Comparison of ENCODE assay signal across 8 cellular contexts in the genomic region with DNA sequence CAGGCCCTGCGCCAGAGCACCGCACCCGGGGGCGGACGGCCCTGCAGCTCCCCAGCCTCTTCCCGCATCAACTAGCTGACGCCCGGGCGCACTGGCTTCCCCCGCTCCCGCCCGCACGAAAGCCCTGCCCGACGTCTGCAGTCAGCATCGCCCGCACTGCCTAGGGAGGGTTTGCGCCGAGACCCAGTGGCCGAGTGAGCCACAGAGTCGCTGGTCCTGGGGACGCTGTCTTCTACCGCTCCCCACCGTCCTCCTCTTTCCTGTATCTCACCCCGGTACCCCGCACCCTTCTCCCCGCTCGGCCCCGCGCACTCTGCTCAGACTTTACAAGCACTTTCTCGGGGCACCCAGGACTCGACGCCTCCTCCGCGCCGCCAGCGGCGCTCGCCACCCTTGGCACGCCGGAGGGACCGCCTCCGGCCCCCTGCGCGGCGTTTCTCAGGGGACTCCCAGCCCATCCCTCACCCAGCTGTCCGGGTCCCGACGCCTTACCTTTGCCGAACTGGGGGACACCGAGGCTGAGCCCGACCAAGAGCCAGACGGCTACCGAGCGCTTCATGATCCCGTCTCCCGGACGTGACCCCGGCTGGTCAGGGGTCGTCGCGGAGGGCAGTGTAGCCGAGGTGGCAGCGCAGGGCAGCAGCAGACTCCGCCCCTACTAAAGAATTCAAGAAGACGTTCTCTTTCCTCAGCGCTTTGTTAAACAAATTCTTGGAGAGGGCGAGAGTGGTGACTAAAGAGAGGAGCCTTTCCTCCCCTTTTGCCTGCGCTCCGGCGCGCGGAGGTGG. TPM values are rescaled to one million over a fixed set of nuclear protein-coding genes. Genes with fewer than 3 reads are reported as not detected.
DNase-seq lines count a peak whose midpoint lies in the region; ATAC-seq and TF ChIP-seq lines count a peak whose summit lies in the region.

No MANE protein-coding gene starts in this region.

- H3K4me1 ChIP-seq in GM23248 (ENCODE audit: insufficient read depth) (no peaks in the 10 kb centered on the region), SK-N-SH (ENCODE audit: control insufficient read depth in 1 of 2, insufficient read depth in 2 of 2, low read depth in 1 of 2, low read length in 1 of 2) (peaks cover 8 to 16% of the 10 kb centered on the region in 2 experiments), gastroesophageal sphincter (peaks cover 0 to 39% (median 6%) of the 10 kb centered on the region in 3 donors)

- H3K9me3 ChIP-seq in GM23248 (ENCODE audit: low read depth) = no peaks in the 10 kb centered on the region
- H3K9me3 ChIP-seq in SK-N-SH = no peaks in the 10 kb centered on the region
- H3K9me3 ChIP-seq in gastroesophageal sphincter = no peaks in the 10 kb centered on the region

- TF ChIP-seq EP300 in SK-N-SH (IDR thresholded peaks at IDR 0.05; ENCODE audit: borderline replicate concordance in 1 of 2, low read depth in 1 of 2, low read length in 1 of 2) (no peak), gastroesophageal sphincter (IDR thresholded peaks at IDR 0.05) (no peak)

- no peaks in the 10 kb centered on the region for H3F3A ChIP-seq in GM23248 (ENCODE audit: insufficient read depth)
- H3F3A ChIP-seq in SK-N-SH (replicated peaks; ENCODE audit: insufficient read depth) = peaks cover 25% of the 10 kb centered on the region

- WGBS in GM23248 (ENCODE audit: low coverage in 1 of 2, low lambda C conversion rate in 2 of 2, missing lambda C conversion rate in 2 of 2), 2 experiments = 1 to 2% methylated on average over 52 to 72 of the region's 73 CpGs
- WGBS in SK-N-SH (ENCODE audit: low lambda C conversion rate) = 4% methylated on average over 31 of the region's 73 CpGs
- 0 to 1% methylated on average over 3 to 23 of the region's 73 CpGs for WGBS in gastroesophageal sphincter (ENCODE audit: low coverage in 1 of 2), 2 donors

- H3K36me3 ChIP-seq in GM23248 (ENCODE audit: low read depth) = no peaks in the 10 kb centered on the region
- H3K36me3 ChIP-seq in SK-N-SH (replicated peaks in 1 of 2; ENCODE audit: control insufficient read depth in 1 of 2, insufficient read depth in 2 of 2, low read length in 1 of 2) = peaks cover 0 to 12% of the 10 kb centered on the region in 2 experiments
- no peaks in the 10 kb centered on the region for H3K36me3 ChIP-seq in gastroesophageal sphincter

- H3K27me3 ChIP-seq in GM23248 (replicated peaks; ENCODE audit: insufficient read depth) (peaks cover 54% of the 10 kb centered on the region), SK-N-SH (ENCODE audit: insufficient read depth) (no peaks in the 10 kb centered on the region), gastroesophageal sphincter (peaks cover 48% of the 10 kb centered on the region)

- POLR2A ChIA-PET in SK-N-SH (lab: Yijun Ruan, JAX) = no interaction called here

- no peak overlapping the region for H3K9ac ChIP-seq in GM23248
- peak overlapping the region; percentile 92 for H3K9ac ChIP-seq in SK-N-SH

- CTCF ChIA-PET in SK-N-SH (lab: Yijun Ruan, JAX) = interaction anchor here (0.7 kb wide), 1 partner anchor 11 kb away, joined by 3 read pairs; no protein-coding TSS in a partner anchor

- H3K79me2 ChIP-seq in GM23248 (ENCODE audit: insufficient read depth) (no peaks in the 10 kb centered on the region), SK-N-SH (ENCODE audit: insufficient read depth) (peaks cover 76% of the 10 kb centered on the region)

- H3K4me3 ChIP-seq in GM23248 (peak overlapping the region; percentile 65), SK-N-SH (ENCODE audit: low read depth in 2 of 2, low read length in 1 of 2) (peak overlapping the region; percentile 71 to 99), gastroesophageal sphincter (peak overlapping the region; percentile 36 to 58)

- in situ Hi-C loops in GM23248 (cut with MboI) = no loop called here

- no peak for TF ChIP-seq RAD21 in SK-N-SH (IDR thresholded peaks at IDR 0.05; ENCODE audit: low read length)

- TF ChIP-seq CTCF in SK-N-SH (IDR thresholded peaks at IDR 0.05) = peak; percentile 17; the same call in 1 of the 2 replicates
- no peak for TF ChIP-seq CTCF in gastroesophageal sphincter (IDR thresholded peaks at IDR 0.05)
- no peak for TF ChIP-seq CTCF in GM10266 (IDR thresholded peaks at IDR 0.05; ENCODE audit: control insufficient read depth, insufficient read depth, low read depth, missing control alignments)

- H3K27ac ChIP-seq in GM23248 (no peak overlapping the region), SK-N-SH (ENCODE audit: low read depth in 2 of 2, low read length in 1 of 2) (peak overlapping the region; percentile 81 to 89), gastroesophageal sphincter (peak overlapping the region in 3 of 4 donors; percentile 62 to 77 (median 63))

- DNase-seq in GM23248 = peak; percentile 70
- DNase-seq in SK-N-SH = peak; percentile 51
- DNase-seq in nucleus accumbens (lab: John Stamatoyannopoulos, UW) = peak in 46 of 56 donors; percentile 3 to 76 (median 54)
- DNase-seq in NCI-H2081 (lab: John Stamatoyannopoulos, UW) = no peak
- no peak for DNase-seq in GM10266 (ENCODE audit: extremely low spot score)

- TF ChIP-seq POLR2A in gastroesophageal sphincter (IDR thresholded peaks at IDR 0.05) = no peak

- no peaks in the 10 kb centered on the region for H4K20me1 ChIP-seq in GM23248 (ENCODE audit: insufficient read depth)
- no peaks in the 10 kb centered on the region for H4K20me1 ChIP-seq in SK-N-SH (ENCODE audit: insufficient read depth)

- ATAC-seq in gastroesophageal sphincter (peak; percentile 17), HG02798 (IDR thresholded peaks at IDR 0.05; ENCODE audit: poor library complexity, unreplicated experiment) (no peak), HG02678 (IDR thresholded peaks at IDR 0.05; ENCODE audit: unreplicated experiment) (no peak)

- H3K4me2 ChIP-seq in GM23248 (ENCODE audit: unreplicated experiment) (peak overlapping the region; percentile 54), SK-N-SH (peak overlapping the region; percentile 96)

- H2AFZ ChIP-seq in GM23248 (peak overlapping the region; percentile 62), SK-N-SH (ENCODE audit: low read depth) (peak overlapping the region; percentile 98)

- no peaks in the 10 kb centered on the region for H3K9me2 ChIP-seq in GM23248 (ENCODE audit: insufficient read depth)
- no peaks in the 10 kb centered on the region for H3K9me2 ChIP-seq in SK-N-SH

TF ChIP-seq in SK-N-SH, 30 proteins besides CTCF, POLR2A, EP300 and RAD21:
- TF ChIP-seq, protein P1, sequence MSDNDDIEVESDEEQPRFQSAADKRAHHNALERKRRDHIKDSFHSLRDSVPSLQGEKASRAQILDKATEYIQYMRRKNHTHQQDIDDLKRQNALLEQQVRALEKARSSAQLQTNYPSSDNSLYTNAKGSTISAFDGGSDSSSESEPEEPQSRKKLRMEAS (IDR thresholded peaks at IDR 0.05; ENCODE audit: low read depth) = peak; percentile 25; the same call in 1 of the 2 replicates
- no peak for TF ChIP-seq JUND (IDR thresholded peaks at IDR 0.05)
- TF ChIP-seq SIN3A (IDR thresholded peaks at IDR 0.05; ENCODE audit: borderline replicate concordance, low read depth, low read length) = no peak; the same call in 1 of the 2 replicates
- no peak for TF ChIP-seq SMC3 (IDR thresholded peaks at IDR 0.05; ENCODE audit: low read depth, low read length)
- TF ChIP-seq, protein P2, sequence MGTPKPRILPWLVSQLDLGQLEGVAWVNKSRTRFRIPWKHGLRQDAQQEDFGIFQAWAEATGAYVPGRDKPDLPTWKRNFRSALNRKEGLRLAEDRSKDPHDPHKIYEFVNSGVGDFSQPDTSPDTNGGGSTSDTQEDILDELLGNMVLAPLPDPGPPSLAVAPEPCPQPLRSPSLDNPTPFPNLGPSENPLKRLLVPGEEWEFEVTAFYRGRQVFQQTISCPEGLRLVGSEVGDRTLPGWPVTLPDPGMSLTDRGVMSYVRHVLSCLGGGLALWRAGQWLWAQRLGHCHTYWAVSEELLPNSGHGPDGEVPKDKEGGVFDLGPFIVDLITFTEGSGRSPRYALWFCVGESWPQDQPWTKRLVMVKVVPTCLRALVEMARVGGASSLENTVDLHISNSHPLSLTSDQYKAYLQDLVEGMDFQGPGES (IDR thresholded peaks at IDR 0.05; ENCODE audit: low read depth, low read length) = no peak
- TF ChIP-seq, protein P3, sequence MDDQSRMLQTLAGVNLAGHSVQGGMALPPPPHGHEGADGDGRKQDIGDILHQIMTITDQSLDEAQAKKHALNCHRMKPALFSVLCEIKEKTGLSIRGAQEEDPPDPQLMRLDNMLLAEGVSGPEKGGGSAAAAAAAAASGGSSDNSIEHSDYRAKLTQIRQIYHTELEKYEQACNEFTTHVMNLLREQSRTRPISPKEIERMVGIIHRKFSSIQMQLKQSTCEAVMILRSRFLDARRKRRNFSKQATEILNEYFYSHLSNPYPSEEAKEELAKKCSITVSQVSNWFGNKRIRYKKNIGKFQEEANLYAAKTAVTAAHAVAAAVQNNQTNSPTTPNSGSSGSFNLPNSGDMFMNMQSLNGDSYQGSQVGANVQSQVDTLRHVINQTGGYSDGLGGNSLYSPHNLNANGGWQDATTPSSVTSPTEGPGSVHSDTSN (IDR thresholded peaks at IDR 0.05) = no peak
- TF ChIP-seq FOXJ3 (CRISPR knock-in tag; IDR thresholded peaks at IDR 0.05) = no peak
- TF ChIP-seq RXRA (IDR thresholded peaks at IDR 0.05; ENCODE audit: borderline replicate concordance, low read depth) = no peak

RNA-seq across cellular contexts. Expression of a gene that starts 0.7 kb away (rescaled TPM):
- 16.3 and 24.1 TPM in 2 replicates for total RNA-seq in GM23248 (2014; rRNA removed; shearing (Covaris generic))
- polyA plus RNA-seq in GM23248 (2016; fragmentation: Nextera tagmentation; extraction: Ambion mirVana) (16.5 and 17.7 TPM in 2 replicates), SK-N-SH (2012; rRNA removed) (51.5 and 82.9 TPM in 2 replicates)
- polyA plus RNA-seq in SK-N-SH (2012; cell fraction: cytosol; rRNA removed) = 103 and 109 TPM in 2 replicates
- polyA plus RNA-seq in SK-N-SH (2012; cell fraction: nucleus; rRNA removed) = 27.9 and 72.1 TPM in 2 replicates
- total RNA-seq in gastroesophageal sphincter = 10 to 100 TPM; 12.2 to 26.9 (median 16.1) TPM

Comparison
In these comparisons a context has a peak if more than half of its experiments do, and no peak if none do; other contexts are left out.
1. DNase-seq: peak in GM23248 (single experiment), SK-N-SH (single experiment) and nucleus accumbens (46 of 56); none in NCI-H2081 (0 of 2) and GM10266 (single experiment).
2. Peak in every context shown above with its lines, with median percentiles within 50 percentile points of each other: H3K4me3 ChIP-seq.